Comparison of ENCODE assay signal across 19 cellular contexts in the genomic region with DNA sequence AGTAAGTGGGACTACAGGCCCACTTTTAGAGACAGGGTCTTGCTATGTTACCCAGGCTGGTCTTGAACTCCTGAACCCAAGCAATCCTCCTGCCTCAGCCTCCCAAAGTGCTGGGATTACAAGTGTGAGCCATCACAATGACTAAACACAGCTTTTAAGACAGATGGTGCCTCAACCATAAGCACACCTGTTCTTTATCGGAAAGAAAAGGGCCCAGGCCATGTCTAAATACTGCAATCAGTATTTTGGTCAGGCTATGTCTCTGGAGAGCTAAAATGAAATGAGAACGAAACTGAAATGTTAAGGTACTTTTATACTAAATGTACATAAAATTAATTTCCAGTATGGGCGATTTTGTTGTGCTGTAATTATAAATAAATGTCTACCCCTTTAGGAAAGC.
DNase-seq lines count a peak whose midpoint lies in the region; ATAC-seq and TF ChIP-seq lines count a peak whose summit lies in the region.
"Had no signal": no experiment of that assay in that cellular context is flagged by ENCODE, and none has a peak within 500 bp of the region (broad histone marks: within the 10 kb centered on the region; RNA-seq: fewer than 3 reads in every experiment).

No MANE protein-coding gene starts in this region.

- peak; percentile 20 for ATAC-seq in GM18909 (IDR thresholded peaks at IDR 0.05; ENCODE audit: poor library complexity, unreplicated experiment)
- ATAC-seq: K562, PC-3 had no signal

- peak overlapping the region; percentile 37 for H3K9ac ChIP-seq in mesenchymal stem cell (ENCODE audit: low read length)

- no peak for TF ChIP-seq POLR2A in stomach (IDR thresholded peaks at IDR 0.05)

- H3K18ac ChIP-seq in mesenchymal stem cell (ENCODE audit: low read depth in 1 of 2, low read length in 2 of 2) = no peak overlapping the region

- no CpG with 5 or more reads among the region's 3 CpGs for WGBS in mesenchymal stem cell
- 75 to 87% (median 82%) methylated on average over 3 of the region's 3 CpGs for WGBS in stomach, 5 donors

- H2AFZ ChIP-seq in mesenchymal stem cell (ENCODE audit: low read depth, low read length) = no peak overlapping the region

- no peaks in the 10 kb centered on the region for H3K79me1 ChIP-seq in mesenchymal stem cell (replicated peaks; ENCODE audit: low read length, poor library complexity, severe bottlenecking)

- H4K91ac ChIP-seq in mesenchymal stem cell (ENCODE audit: low read length) = no peak overlapping the region

- peak overlapping the region; percentile 9; the same call in 1 of the 2 replicates for H3K27ac ChIP-seq in SJSA1
- no peak overlapping the region for H3K27ac ChIP-seq in mesenchymal stem cell (ENCODE audit: low read length, poor library complexity, severe bottlenecking)
- peak overlapping the region; percentile 20 to 68 (median 48) for H3K27ac ChIP-seq in stomach
- H3K27ac ChIP-seq: right lobe of liver, SK-N-MC had no signal

- H2BK5ac ChIP-seq in mesenchymal stem cell (ENCODE audit: low read depth, low read length, poor library complexity, severe bottlenecking) = no peak overlapping the region

- H3K4me1 ChIP-seq in SJSA1 (replicated peaks) = peaks cover 18% of the 10 kb centered on the region
- H3K4me1 ChIP-seq in mesenchymal stem cell (ENCODE audit: control insufficient read depth, insufficient read depth, low read depth, low read length) = peaks cover 9% of the 10 kb centered on the region
- peaks cover 0 to 15% (median 5%) of the 10 kb centered on the region in 4 donors for H3K4me1 ChIP-seq in stomach
- H3K4me1 ChIP-seq: right lobe of liver had no signal

- DNase-seq in SJSA1 (ENCODE audit: low read depth in 1 of 2, low spot score in 2 of 2) (no peak), mesenchymal stem cell (no peak), stomach (no peak), retina (no peak), DMS 273 treated with DMSO at 0.1 percent for 48 hours (lab: John Stamatoyannopoulos, UW) (no peak), RPMI8226 (no peak), HEK293T (ENCODE audit: extremely low spot score) (no peak)
- DNase-seq: activated CD4-positive, alpha-beta T cell treated with anti-CD3 and anti-CD28 coated beads for 1 hour; endodermal cell; mammary epithelial cell; NCI-H2171; nephron progenitor cell; PC-3; right lobe of liver; stimulated activated CD4-positive, alpha-beta T cell treated with anti-CD3 and anti-CD28 coated beads, Interleukin-2, amount 100 ng/mL, for 48 hours; T1000 had no signal

- H3K4me2 ChIP-seq in mesenchymal stem cell (ENCODE audit: low read length, poor library complexity, severe bottlenecking) = no peak overlapping the region

- POLR2A ChIA-PET in HEK293T (lab: Yijun Ruan, JAX) = no interaction called here

- H3K9me3 ChIP-seq in SJSA1 (replicated peaks) (no peaks in the 10 kb centered on the region), mesenchymal stem cell (ENCODE audit: control insufficient read depth, low read length) (no peaks in the 10 kb centered on the region), stomach (no peaks in the 10 kb centered on the region)
- H3K9me3 ChIP-seq: right lobe of liver had no signal

- H3K4ac ChIP-seq in mesenchymal stem cell (ENCODE audit: low read depth in 1 of 2, low read length in 2 of 2) = no peak overlapping the region

- no peak for TF ChIP-seq EP300 in stomach (IDR thresholded peaks at IDR 0.05)

- H3K4me3 ChIP-seq in SJSA1 (no peak overlapping the region), mesenchymal stem cell (ENCODE audit: insufficient read depth in 1 of 2, low read depth in 1 of 2, low read length in 2 of 2) (no peak overlapping the region), stomach (no peak overlapping the region)
- H3K4me3 ChIP-seq: K562, right lobe of liver, SK-N-MC had no signal

- no peak overlapping the region for H3K14ac ChIP-seq in mesenchymal stem cell (ENCODE audit: low read length in 2 of 2)

- intact Hi-C loops in stomach (cut with DNase I; ENCODE audit: low total_unique reads) = no loop called here

- H3K36me3 ChIP-seq in SJSA1 (no peaks in the 10 kb centered on the region), mesenchymal stem cell (ENCODE audit: control insufficient read depth in 1 of 2, insufficient read depth in 2 of 2, low read depth in 1 of 2, low read length in 2 of 2) (no peaks in the 10 kb centered on the region), stomach (no peaks in the 10 kb centered on the region)
- H3K36me3 ChIP-seq: right lobe of liver had no signal

- no peak overlapping the region for H2BK15ac ChIP-seq in mesenchymal stem cell (ENCODE audit: low read depth, poor library complexity, severe bottlenecking)

- no peak overlapping the region for H3K23ac ChIP-seq in mesenchymal stem cell (ENCODE audit: low read length in 2 of 2)

- H3K27me3 ChIP-seq in SJSA1 (replicated peaks) (no peaks in the 10 kb centered on the region), mesenchymal stem cell (ENCODE audit: control insufficient read depth in 1 of 2, insufficient read depth in 1 of 2, low read length in 2 of 2) (no peaks in the 10 kb centered on the region), stomach (no peaks in the 10 kb centered on the region)
- H3K27me3 ChIP-seq: right lobe of liver had no signal

- TF ChIP-seq CTCF in stomach (IDR thresholded peaks at IDR 0.05) = no peak

- H2BK120ac ChIP-seq in mesenchymal stem cell (ENCODE audit: low read depth, low read length) = no peak overlapping the region

- no peak overlapping the region for H2AK5ac ChIP-seq in mesenchymal stem cell (ENCODE audit: low read length, severe bottlenecking)

- CTCF ChIA-PET in HEK293T (lab: Yijun Ruan, JAX) = interaction anchor here (0.6 kb wide), 1 partner anchor 88 kb away, joined by 3 read pairs; no protein-coding TSS in a partner anchor

- H4K8ac ChIP-seq in mesenchymal stem cell (ENCODE audit: low read length) = no peak overlapping the region

- no peak overlapping the region for H2BK12ac ChIP-seq in mesenchymal stem cell (ENCODE audit: low read length in 2 of 2)

TF ChIP-seq in HEK293T, 16 proteins besides CTCF, POLR2A, EP300 and RAD21:
- no peak for TF ChIP-seq ARNT (IDR thresholded peaks at IDR 0.05)
- TF ChIP-seq FOXK2 (IDR thresholded peaks at IDR 0.05) = no peak
- TF ChIP-seq LEF1 (IDR thresholded peaks at IDR 0.05; ENCODE audit: borderline replicate concordance) = no peak
- TF ChIP-seq CTBP1 (IDR thresholded peaks at IDR 0.05; ENCODE audit: borderline replicate concordance) = no peak
- no peak for TF ChIP-seq HDGF (IDR thresholded peaks at IDR 0.05; ENCODE audit: borderline replicate concordance)
- no peak for TF ChIP-seq SP1 (IDR thresholded peaks at IDR 0.05)
- no peak for TF ChIP-seq ELF4 (IDR thresholded peaks at IDR 0.05)
- no peak for TF ChIP-seq L3MBTL2 (conservative IDR thresholded peaks at IDR 0.05)
